ENCODE assay signal across 1 cellular context in genomic region chr3:120795959-120796358, GRCh38.
TF ChIP-seq lines count a peak whose summit lies in the region.

No MANE protein-coding gene starts in this region.

TF ChIP-seq in HepG2, 621 proteins besides CTCF, POLR2A, EP300 and RAD21 (continued from another document):
- no peak for TF ChIP-seq IRF1 (CRISPR knock-in tag; IDR thresholded peaks at IDR 0.05; ENCODE audit: low read depth)
- TF ChIP-seq ZGPAT (CRISPR knock-in tag; IDR thresholded peaks at IDR 0.05), result peak; percentile 34; the same call in 1 of the 2 replicates
- no peak for TF ChIP-seq ZNF746 (CRISPR knock-in tag; IDR thresholded peaks at IDR 0.05)
- no peak for TF ChIP-seq ZNF777 (CRISPR knock-in tag; IDR thresholded peaks at IDR 0.05)
- TF ChIP-seq ZBTB10 (CRISPR knock-in tag; IDR thresholded peaks at IDR 0.05; ENCODE audit: borderline replicate concordance), result no peak
- TF ChIP-seq ZNF784 (CRISPR knock-in tag; IDR thresholded peaks at IDR 0.05; ENCODE audit: borderline replicate concordance), result no peak
- no peak for TF ChIP-seq ZNF546 (CRISPR knock-in tag; conservative IDR thresholded peaks at IDR 0.05)
- TF ChIP-seq ZMAT3 (CRISPR knock-in tag; conservative IDR thresholded peaks at IDR 0.05), result no peak
- no peak for TF ChIP-seq KDM5A (IDR thresholded peaks at IDR 0.05; ENCODE audit: borderline replicate concordance, low read length)
TF ChIP-seq in HepG2: peak in this region for 34.
